Comparison of ENCODE assay signal across 18 cellular contexts in the genomic region with DNA sequence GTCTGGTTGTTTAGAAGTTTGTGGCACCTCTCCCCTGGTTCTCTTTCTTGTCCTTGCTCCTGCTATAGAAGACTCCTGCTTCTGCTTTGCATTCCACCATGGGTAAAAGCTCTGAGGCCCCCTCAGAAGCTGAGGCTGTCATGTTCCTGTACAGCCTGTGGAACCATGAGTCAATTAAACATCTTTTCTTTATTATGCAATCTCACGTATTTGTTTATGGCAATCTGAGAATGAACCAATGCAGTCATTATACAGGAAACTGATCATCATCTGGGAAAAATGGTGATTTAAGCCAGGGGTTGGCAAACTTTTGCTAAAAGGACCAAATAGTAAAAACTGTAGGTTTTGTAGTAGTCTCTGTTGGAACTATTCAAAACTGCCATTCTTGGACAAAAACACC.
DNase-seq lines count a peak whose midpoint lies in the region; ATAC-seq and TF ChIP-seq lines count a peak whose summit lies in the region.
"Had no signal": no experiment of that assay in that cellular context is flagged by ENCODE, and none has a peak within 500 bp of the region (broad histone marks: within the 10 kb centered on the region; RNA-seq: fewer than 3 reads in every experiment).

No MANE protein-coding gene starts in this region.

- H3K4me1 Mint-ChIP-seq in natural killer cell, result no peaks in the 10 kb centered on the region
- H3K4me1 Mint-ChIP-seq: CD8-positive, alpha-beta memory T cell had no signal

- intact Hi-C loops in natural killer cell (cut with micrococcal nuclease), result no loop called here

- peaks cover 3 to 4% of the 10 kb centered on the region in 2 donors for H3K9me3 Mint-ChIP-seq in natural killer cell
- H3K9me3 Mint-ChIP-seq: HFFc6 had no signal

- CTCF ChIA-PET in HEK293T (lab: Yijun Ruan, JAX), result no interaction called here

- H3K27ac Mint-ChIP-seq in natural killer cell, result no peak overlapping the region
- H3K27ac Mint-ChIP-seq: CD8-positive, alpha-beta memory T cell; HFFc6 had no signal

- no peak overlapping the region for H3K4me3 Mint-ChIP-seq in natural killer cell
- H3K4me3 Mint-ChIP-seq: CD8-positive, alpha-beta memory T cell; HFFc6 had no signal

- ATAC-seq in natural killer cell, result no peak
- ATAC-seq: A549 had no signal

- H3K27me3 Mint-ChIP-seq in natural killer cell (ENCODE audit: low read depth in 2 of 2), result no peaks in the 10 kb centered on the region

- no peaks in the 10 kb centered on the region for H3K36me3 Mint-ChIP-seq in natural killer cell
- H3K36me3 Mint-ChIP-seq: CD8-positive, alpha-beta memory T cell had no signal

- POLR2A ChIA-PET in HEK293T (lab: Yijun Ruan, JAX), result no interaction called here

- H3K4me3 ChIP-seq in AG10803 (ENCODE audit: low read length), result no peak overlapping the region
- H3K4me3 ChIP-seq in cardiac fibroblast (replicated peaks in 1 of 2; ENCODE audit: low read depth in 2 of 2, low read length in 2 of 2), result no peak overlapping the region
- H3K4me3 ChIP-seq in foreskin fibroblast (ENCODE audit: low read depth in 1 of 2, low read length in 2 of 2), result no peak overlapping the region
- H3K4me3 ChIP-seq: A549, BLaER1, SJCRH30 had no signal

- TF ChIP-seq CTCF in AG10803 (conservative IDR thresholded peaks at IDR 0.05; ENCODE audit: low read length), result no peak
- no peak for TF ChIP-seq CTCF in cardiac fibroblast (IDR thresholded peaks at IDR 0.05; ENCODE audit: low read depth, low read length)
- no peak for TF ChIP-seq CTCF in foreskin fibroblast (IDR thresholded peaks at IDR 0.05; ENCODE audit: low read depth, low read length)
- no peak for TF ChIP-seq CTCF in natural killer cell (IDR thresholded peaks at IDR 0.05)
- TF ChIP-seq CTCF in GM10266 (IDR thresholded peaks at IDR 0.05; ENCODE audit: control insufficient read depth, insufficient read depth, low read depth, missing control alignments), result no peak

- DNase-seq in AG10803 (ENCODE audit: low read depth), result peak; percentile 61
- DNase-seq in HS-5 (ENCODE audit: low read depth), result peak; percentile 20
- peak; percentile 24 to 64 for DNase-seq in cardiac fibroblast (ENCODE audit: low read depth in 2 of 2)
- peak; percentile 15 to 59 for DNase-seq in foreskin fibroblast
- DNase-seq in natural killer cell, result no peak
- DNase-seq in GM10266 (ENCODE audit: extremely low spot score), result no peak
- DNase-seq in activated naive CD4-positive, alpha-beta T cell treated with Interleukin-2 at 50 U/mL for 16 hours, result no peak
- no peak for DNase-seq in HEK293T (ENCODE audit: extremely low spot score)
- DNase-seq: CD8-positive, alpha-beta memory T cell; DMS 273 treated with DMSO at 0.1 percent for 48 hours; HFFc6; NCI-H1436; NCI-H2081 treated with DMSO at 0.1 percent for 48 hours; NCI-H2227 treated with DMSO at 0.1 percent for 48 hours; NCI-H526; SJCRH30 had no signal

TF ChIP-seq in HEK293T, 16 proteins besides CTCF, POLR2A, EP300 and RAD21:
- TF ChIP-seq NFRKB (IDR thresholded peaks at IDR 0.05) (no peak), TARDBP (IDR thresholded peaks at IDR 0.05) (no peak), L3MBTL2 (conservative IDR thresholded peaks at IDR 0.05) (no peak), ZNF384 (IDR thresholded peaks at IDR 0.05) (no peak), FOXA1 (IDR thresholded peaks at IDR 0.05) (no peak), LEF1 (IDR thresholded peaks at IDR 0.05; ENCODE audit: borderline replicate concordance) (no peak), SP1 (IDR thresholded peaks at IDR 0.05) (no peak), CTBP1 (IDR thresholded peaks at IDR 0.05; ENCODE audit: borderline replicate concordance) (no peak), ELF4 (IDR thresholded peaks at IDR 0.05) (no peak), SUZ12 (IDR thresholded peaks at IDR 0.05) (no peak), HDGF (IDR thresholded peaks at IDR 0.05; ENCODE audit: borderline replicate concordance) (no peak), ARNT (IDR thresholded peaks at IDR 0.05) (no peak), FOXK2 (IDR thresholded peaks at IDR 0.05) (no peak), FOXM1 (IDR thresholded peaks at IDR 0.05; ENCODE audit: borderline replicate concordance) (no peak)
- TF ChIP-seq, protein P1, sequence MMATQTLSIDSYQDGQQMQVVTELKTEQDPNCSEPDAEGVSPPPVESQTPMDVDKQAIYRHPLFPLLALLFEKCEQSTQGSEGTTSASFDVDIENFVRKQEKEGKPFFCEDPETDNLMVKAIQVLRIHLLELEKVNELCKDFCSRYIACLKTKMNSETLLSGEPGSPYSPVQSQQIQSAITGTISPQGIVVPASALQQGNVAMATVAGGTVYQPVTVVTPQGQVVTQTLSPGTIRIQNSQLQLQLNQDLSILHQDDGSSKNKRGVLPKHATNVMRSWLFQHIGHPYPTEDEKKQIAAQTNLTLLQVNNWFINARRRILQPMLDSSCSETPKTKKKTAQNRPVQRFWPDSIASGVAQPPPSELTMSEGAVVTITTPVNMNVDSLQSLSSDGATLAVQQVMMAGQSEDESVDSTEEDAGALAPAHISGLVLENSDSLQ (IDR thresholded peaks at IDR 0.05), result no peak

Comparison
In these comparisons a context has a peak if more than half of its experiments do, and no peak if none do; other contexts are left out.
1. DNase-seq: peak in AG10803 (single experiment), HS-5 (single experiment), cardiac fibroblast (2 of 2) and foreskin fibroblast (2 of 2); none in natural killer cell (single experiment), GM10266 (single experiment), activated naive CD4-positive, alpha-beta T cell treated with Interleukin-2 at 50 U/mL for 16 hours (single experiment) and HEK293T (single experiment).